In the genomic region with DNA sequence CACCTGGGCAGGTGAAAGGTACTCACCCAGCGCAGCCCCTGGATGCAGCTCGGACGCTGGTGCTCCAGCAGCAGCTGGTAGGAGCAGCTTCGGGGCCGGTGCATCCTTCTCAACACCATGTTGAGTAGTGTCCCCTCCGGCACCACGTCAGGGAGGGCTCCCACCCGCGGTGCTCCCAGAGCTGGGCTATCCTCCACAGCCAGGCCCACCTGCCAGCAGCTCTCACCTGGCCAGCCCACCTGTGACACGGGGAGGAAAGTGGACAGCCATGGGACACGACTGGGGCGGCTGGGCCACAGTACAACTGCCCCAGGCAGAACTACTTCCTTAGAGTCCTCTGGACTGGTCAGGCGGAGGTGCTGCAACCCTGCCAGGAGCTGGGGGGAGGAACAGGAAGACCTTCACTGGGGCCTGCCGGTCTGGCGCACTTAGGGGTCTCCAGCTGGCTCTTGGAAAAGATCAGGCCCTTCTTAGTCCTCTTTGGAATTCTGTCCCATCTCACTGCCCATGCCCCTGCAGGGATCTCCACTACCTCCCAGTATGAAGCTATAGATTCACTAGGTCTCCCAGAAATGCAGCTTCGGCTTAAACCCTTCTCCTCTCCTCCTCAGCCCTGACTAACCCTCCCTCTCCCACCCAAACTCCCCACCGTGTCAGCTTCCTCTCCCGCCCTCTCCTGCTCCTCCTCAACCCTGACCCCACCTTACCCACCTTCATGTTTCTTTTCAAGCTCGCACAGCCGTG, we compare ENCODE assay signal across 8 cellular contexts. TPM values are rescaled to one million over a fixed set of nuclear protein-coding genes. Genes with fewer than 3 reads are reported as not detected.
DNase-seq lines count a peak whose midpoint lies in the region; ATAC-seq, FAIRE-seq and TF ChIP-seq lines count a peak whose summit lies in the region.

No MANE protein-coding gene starts in this region.

- no peak overlapping the region for H2AFZ ChIP-seq in Karpas-422 (ENCODE audit: low read length)

- H3K9me2 ChIP-seq in Karpas-422 (replicated peaks; ENCODE audit: insufficient read depth, low read length), result no peaks in the 10 kb centered on the region

- H4K20me1 ChIP-seq in Karpas-422 (ENCODE audit: insufficient read depth, low read depth, low read length), result no peaks in the 10 kb centered on the region

- H3K4me1 ChIP-seq in Karpas-422 (ENCODE audit: low read length) (peaks cover 41% of the 10 kb centered on the region), stomach smooth muscle (ENCODE audit: control insufficient read depth, insufficient read depth, low read length) (peaks cover 33% of the 10 kb centered on the region)

- ATAC-seq in HG03442 (IDR thresholded peaks at IDR 0.05; ENCODE audit: unreplicated experiment), result no peak

- no peaks in the 10 kb centered on the region for H3K79me2 ChIP-seq in Karpas-422 (ENCODE audit: low read length)

- H3K27me3 ChIP-seq in Karpas-422 (ENCODE audit: low read length) (no peaks in the 10 kb centered on the region), brain microvascular endothelial cell (replicated peaks) (no peaks in the 10 kb centered on the region), layer of hippocampus (ENCODE audit: control insufficient read depth, insufficient read depth, low read length) (no peaks in the 10 kb centered on the region), stomach smooth muscle (ENCODE audit: control insufficient read depth in 1 of 2, insufficient read depth in 2 of 2, low read length in 2 of 2) (no peaks in the 10 kb centered on the region)

- no peak for TF ChIP-seq POLR2A in GM12892 (IDR thresholded peaks at IDR 0.05; ENCODE audit: low read depth, low read length)

- no peak for FAIRE-seq in GM12892 (lab: Jason Lieb, UNC)

- H3K9ac ChIP-seq in Karpas-422 (ENCODE audit: low read length) (peak overlapping the region; percentile 71), stomach smooth muscle (ENCODE audit: low read length in 2 of 2) (peak overlapping the region; percentile 47 to 82)

- in situ Hi-C loops in brain microvascular endothelial cell (cut with HindIII; ENCODE audit: low pct_ligation_motif_present, low sequenced_read_pairs), result no loop called here

- H3K4me3 ChIP-seq in Karpas-422 (ENCODE audit: low read length) (peak overlapping the region; percentile 70), brain microvascular endothelial cell (ENCODE audit: low read depth, low read length) (peak overlapping the region; percentile 63), stomach smooth muscle (ENCODE audit: low read length in 2 of 2) (peak overlapping the region; percentile 83 to 84)

- TF ChIP-seq CTCF in brain microvascular endothelial cell (IDR thresholded peaks at IDR 0.05; ENCODE audit: low read depth, low read length, missing control alignments), result no peak

- peak overlapping the region; percentile 86 for H3K4me2 ChIP-seq in Karpas-422 (ENCODE audit: low read depth, low read length, poor library complexity, severe bottlenecking)

- H3K27ac ChIP-seq in Karpas-422 (ENCODE audit: low read length) (no peak overlapping the region), brain microvascular endothelial cell (no peak overlapping the region), layer of hippocampus (ENCODE audit: low read depth, low read length) (peak overlapping the region; percentile 97), stomach smooth muscle (ENCODE audit: low read length) (peak overlapping the region; percentile 41)

- H3K9me3 ChIP-seq in Karpas-422 (ENCODE audit: low read length), result no peaks in the 10 kb centered on the region
- H3K9me3 ChIP-seq in stomach smooth muscle (ENCODE audit: control insufficient read depth in 2 of 2, low read length in 2 of 2), result no peaks in the 10 kb centered on the region

- no peaks in the 10 kb centered on the region for H3K36me3 ChIP-seq in Karpas-422 (ENCODE audit: insufficient read depth, low read length)
- H3K36me3 ChIP-seq in brain microvascular endothelial cell (replicated peaks), result no peaks in the 10 kb centered on the region
- H3K36me3 ChIP-seq in stomach smooth muscle (ENCODE audit: control insufficient read depth in 2 of 2, insufficient read depth in 2 of 2, low read length in 2 of 2), result no peaks in the 10 kb centered on the region

- DNase-seq in Karpas-422, result no peak
- DNase-seq in brain microvascular endothelial cell, result no peak
- no peak for DNase-seq in stimulated activated CD4-positive, alpha-beta T cell treated with anti-CD3 and anti-CD28 coated beads, Interleukin-2, amount 100 ng/mL, for 48 hours
- DNase-seq in GM12892 (ENCODE audit: insufficient read length), result no peak
- no peak for DNase-seq in activated CD8-positive, alpha-beta memory T cell treated with anti-CD3 and anti-CD28 coated beads, Interleukin-2, amount 50 U/mL, for 4 hours

RNA-seq across cellular contexts. Expression of gene RAPGEF3, which starts 0.7 kb away (rescaled TPM):
- 4.4 and 11.9 TPM in 2 replicates for total RNA-seq in Karpas-422 (2014; rRNA removed; shearing (Covaris generic); ENCODE audit: low replicate concordance)
- 0.59 TPM for polyA plus RNA-seq in GM12892 (2012; ENCODE audit: missing spikeins)

RNA-seq across cellular contexts. Expression of gene SLC48A1, which starts 15.0 kb away (rescaled TPM):
- total RNA-seq in Karpas-422 (2014; rRNA removed; shearing (Covaris generic); ENCODE audit: low replicate concordance), result 21.5 and 21.9 TPM in 2 replicates
- polyA plus RNA-seq in GM12892 (2012; ENCODE audit: missing spikeins), result 2.1 TPM

RNA-seq across cellular contexts. Expression of gene ENDOU, which starts 32.7 kb away (rescaled TPM):
- total RNA-seq in Karpas-422 (2014; rRNA removed; shearing (Covaris generic); ENCODE audit: low replicate concordance), result 1.2 and 10.7 TPM in 2 replicates
- 0.49 TPM for polyA plus RNA-seq in GM12892 (2012; ENCODE audit: missing spikeins)

RNA-seq across cellular contexts. Expression of gene RPAP3, which starts 52.2 kb away (rescaled TPM):
- 38.2 and 47.2 TPM in 2 replicates for total RNA-seq in Karpas-422 (2014; rRNA removed; shearing (Covaris generic); ENCODE audit: low replicate concordance)
- polyA plus RNA-seq in GM12892 (2012; ENCODE audit: missing spikeins), result 31.2 TPM

Comparison
In these comparisons a context has a peak if more than half of its experiments do, and no peak if none do; other contexts are left out.
1. H3K27ac ChIP-seq: peak in layer of hippocampus (single experiment) and stomach smooth muscle (single experiment); none in Karpas-422 (single experiment) and brain microvascular endothelial cell (single experiment).
2. Peak in every context shown above with its lines, with median percentiles within 50 percentile points of each other: H3K4me3 ChIP-seq.